In the genomic region with DNA sequence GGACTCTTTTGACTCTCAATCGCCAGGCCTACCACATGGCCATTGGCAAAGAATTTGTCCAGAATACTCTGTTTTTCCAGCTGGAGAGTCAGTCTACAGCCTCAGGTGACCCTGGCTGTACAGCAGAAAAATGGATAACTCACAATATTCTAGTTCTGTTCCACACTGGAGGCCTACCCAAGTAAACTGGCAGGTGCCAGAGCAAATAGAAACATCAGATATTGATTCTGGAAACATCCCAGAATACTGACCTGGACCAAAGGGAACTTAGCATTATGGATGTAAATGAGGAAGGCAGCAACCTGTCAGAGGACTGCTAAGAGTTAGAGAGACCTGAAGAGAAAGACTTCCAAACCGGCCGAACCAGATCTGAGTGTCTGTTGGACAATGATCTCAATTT, we compare ENCODE assay signal across 1 cellular context.
TF ChIP-seq lines count a peak whose summit lies in the region.

No MANE protein-coding gene starts in this region.

TF ChIP-seq in GM23338, 12 proteins besides CTCF, POLR2A, EP300 and RAD21 (continued from another document):
- no peak for TF ChIP-seq ZNF462 (CRISPR knock-in tag; IDR thresholded peaks at IDR 0.05)
- no peak for TF ChIP-seq ZNF114 (CRISPR knock-in tag; IDR thresholded peaks at IDR 0.05)
- no peak for TF ChIP-seq CREB1 (CRISPR knock-in tag; IDR thresholded peaks at IDR 0.05; ENCODE audit: low read depth)
- TF ChIP-seq NANOG (IDR thresholded peaks at IDR 0.05; ENCODE audit: borderline replicate concordance) = no peak
